ENCODE assay signal across 14 cellular contexts in the genomic region with DNA sequence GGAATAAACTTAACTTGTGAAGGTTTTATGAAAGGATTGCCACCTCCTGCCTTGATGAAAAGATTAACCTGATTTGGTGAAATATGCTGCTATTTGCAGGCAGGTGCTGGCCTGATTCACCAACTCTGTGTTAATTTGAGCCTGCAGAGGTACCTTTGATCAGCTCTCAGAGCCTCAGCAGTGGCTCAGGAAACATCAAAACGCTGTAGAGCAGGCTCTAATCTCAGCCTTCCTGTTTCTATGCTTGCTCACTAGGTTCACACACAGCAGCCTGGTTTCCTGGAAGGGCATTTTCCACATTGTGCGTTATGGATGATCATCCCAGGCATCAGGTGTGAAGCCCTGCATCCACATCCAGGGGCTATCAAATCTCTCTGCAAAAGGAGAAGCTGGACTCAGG. TPM values are rescaled to one million over a fixed set of nuclear protein-coding genes. Genes with fewer than 3 reads are reported as not detected.
DNase-seq lines count a peak whose midpoint lies in the region; ATAC-seq and TF ChIP-seq lines count a peak whose summit lies in the region.
"Had no signal": no experiment of that assay in that cellular context is flagged by ENCODE, and none has a peak within 500 bp of the region (broad histone marks: within the 10 kb centered on the region; RNA-seq: fewer than 3 reads in every experiment).

No MANE protein-coding gene starts in this region.

- H3K36me3 ChIP-seq in cardiac muscle cell (no peaks in the 10 kb centered on the region), right atrium auricular region (no peaks in the 10 kb centered on the region), tibial artery (peaks cover 2 to 4% (median 3%) of the 10 kb centered on the region in 3 donors)

- H3K27me3 ChIP-seq in cardiac muscle cell (no peaks in the 10 kb centered on the region), right atrium auricular region (no peaks in the 10 kb centered on the region), tibial artery (no peaks in the 10 kb centered on the region)
- H3K27me3 ChIP-seq: heart right ventricle had no signal

- H3K4me1 ChIP-seq in cardiac muscle cell (ENCODE audit: low read depth) (peaks cover 4% of the 10 kb centered on the region), right atrium auricular region (peaks cover 0 to 2% of the 10 kb centered on the region in 2 donors), tibial artery (no peaks in the 10 kb centered on the region)
- H3K4me1 ChIP-seq: parathyroid adenoma had no signal

- ATAC-seq in WTC11 = peak; percentile 76
- ATAC-seq in left lobe of liver = peak; percentile 23
- ATAC-seq in HG02870 (IDR thresholded peaks at IDR 0.05; ENCODE audit: unreplicated experiment) = no peak
- ATAC-seq in GM21526 (IDR thresholded peaks at IDR 0.05; ENCODE audit: low FRiP score, unreplicated experiment) = no peak

- H3K4me1 Mint-ChIP-seq in WTC11 = peaks cover 43% of the 10 kb centered on the region

- CTCF ChIA-PET in WTC11 (lab: Charles Lee) = interaction anchor here (0.8 to 4.8 kb wide), 14 partner anchors 11 to 304 kb away, joined by 3 to 39 read pairs (median 5); no protein-coding TSS in a partner anchor

- H3K27ac Mint-ChIP-seq in WTC11 = peak overlapping the region; percentile 97

- POLR2A ChIA-PET in WTC11 (lab: Charles Lee) = interaction anchor here (1.0 kb wide), 1 partner anchor 137 kb away, joined by 6 read pairs; no protein-coding TSS in a partner anchor

- peaks cover 3% of the 10 kb centered on the region; the same call in 1 of the 2 replicates for H3K36me3 Mint-ChIP-seq in WTC11

- no peak for DNase-seq in cardiac muscle cell (ENCODE audit: low read depth in 1 of 2, low spot score in 1 of 2)
- DNase-seq in right atrium auricular region (ENCODE audit: low spot score) = no peak
- peak; percentile 16 for DNase-seq in WTC11 (ENCODE audit: low spot score)
- DNase-seq in left lobe of liver (ENCODE audit: low spot score) = no peak
- DNase-seq in tibial artery = no peak
- no peak for DNase-seq in effector CD4-positive, alpha-beta T cell
- DNase-seq: heart right ventricle; NCI-H1436; NCI-H526 treated with DMSO at 0.1 percent for 48 hours; stimulated activated CD4-positive, alpha-beta T cell treated with anti-CD3 and anti-CD28 coated beads, Interleukin-1b, Interleukin-23, amount 100 ng/mL, for 48 hours had no signal

- intact Hi-C loops in tibial artery (cut with DNase I; ENCODE audit: low total_unique reads) = no loop called here

- H3K27ac ChIP-seq in cardiac muscle cell (peak overlapping the region; percentile 40), right atrium auricular region (no peak overlapping the region), tibial artery (no peak overlapping the region)
- H3K27ac ChIP-seq: parathyroid adenoma, SK-N-MC had no signal

- no peaks in the 10 kb centered on the region for H3K9me3 Mint-ChIP-seq in WTC11

- TF ChIP-seq CTCF in cardiac muscle cell (IDR thresholded peaks at IDR 0.05; ENCODE audit: low read depth, low read length) (no peak), right atrium auricular region (IDR thresholded peaks at IDR 0.05) (no peak), WTC11 (IDR thresholded peaks at IDR 0.05) (no peak), tibial artery (IDR thresholded peaks at IDR 0.05) (no peak)

- no peaks in the 10 kb centered on the region for H3K27me3 Mint-ChIP-seq in WTC11 (ENCODE audit: low read depth)

- H3K4me3 ChIP-seq in cardiac muscle cell (no peak overlapping the region), right atrium auricular region (no peak overlapping the region), tibial artery (no peak overlapping the region)

- H3K9me3 ChIP-seq in cardiac muscle cell (ENCODE audit: low read depth) = no peaks in the 10 kb centered on the region
- H3K9me3 ChIP-seq in right atrium auricular region = peaks cover 0 to 2% of the 10 kb centered on the region in 2 donors
- peaks cover 0 to 3% (median 0%) of the 10 kb centered on the region in 3 donors for H3K9me3 ChIP-seq in tibial artery

- H3K4me3 Mint-ChIP-seq in WTC11 = no peak overlapping the region

TF ChIP-seq in WTC11, 78 proteins besides CTCF, POLR2A, EP300 and RAD21:
- no peak for TF ChIP-seq MYBL2 (CRISPR knock-in tag; IDR thresholded peaks at IDR 0.05)
- peak; percentile 84 for TF ChIP-seq ETV6 (CRISPR knock-in tag; IDR thresholded peaks at IDR 0.05)
- no peak for TF ChIP-seq ZNF263 (CRISPR knock-in tag; IDR thresholded peaks at IDR 0.05; ENCODE audit: low read depth)
- TF ChIP-seq, protein P1, sequence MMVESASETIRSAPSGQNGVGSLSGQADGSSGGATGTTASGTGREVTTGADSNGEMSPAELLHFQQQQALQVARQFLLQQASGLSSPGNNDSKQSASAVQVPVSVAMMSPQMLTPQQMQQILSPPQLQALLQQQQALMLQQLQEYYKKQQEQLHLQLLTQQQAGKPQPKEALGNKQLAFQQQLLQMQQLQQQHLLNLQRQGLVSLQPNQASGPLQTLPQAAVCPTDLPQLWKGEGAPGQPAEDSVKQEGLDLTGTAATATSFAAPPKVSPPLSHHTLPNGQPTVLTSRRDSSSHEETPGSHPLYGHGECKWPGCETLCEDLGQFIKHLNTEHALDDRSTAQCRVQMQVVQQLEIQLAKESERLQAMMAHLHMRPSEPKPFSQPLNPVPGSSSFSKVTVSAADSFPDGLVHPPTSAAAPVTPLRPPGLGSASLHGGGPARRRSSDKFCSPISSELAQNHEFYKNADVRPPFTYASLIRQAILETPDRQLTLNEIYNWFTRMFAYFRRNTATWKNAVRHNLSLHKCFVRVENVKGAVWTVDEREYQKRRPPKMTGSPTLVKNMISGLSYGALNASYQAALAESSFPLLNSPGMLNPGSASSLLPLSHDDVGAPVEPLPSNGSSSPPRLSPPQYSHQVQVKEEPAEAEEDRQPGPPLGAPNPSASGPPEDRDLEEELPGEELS (CRISPR knock-in tag; IDR thresholded peaks at IDR 0.05) = peak; percentile 80; the same call in 1 of the 2 replicates

RNA-seq across cellular contexts. Expression of a gene that starts 16.9 kb away (rescaled TPM):
- 43.0 and 62.7 TPM in 2 replicates for total RNA-seq in cardiac muscle cell
- 41.2 and 62.8 TPM in 2 replicates for polyA plus RNA-seq in cardiac muscle cell
- 10 to 100 TPM; 32.1 to 44.8 TPM for total RNA-seq in right atrium auricular region
- total RNA-seq in WTC11 (2021) = 201 to 210 TPM (median 206 TPM) in 3 replicates
- 14.1 TPM for total RNA-seq in left lobe of liver

Comparison
In these comparisons a context has a peak if more than half of its experiments do, and no peak if none do; other contexts are left out.
1. ATAC-seq: peak in WTC11 (single experiment) and left lobe of liver (single experiment); none in HG02870 (single experiment) and GM21526 (single experiment).